15 cellular contexts compared by ENCODE assay signal in genomic region chr2:238510911-238511613, GRCh38.
DNase-seq lines count a peak whose midpoint lies in the region; ATAC-seq, FAIRE-seq and TF ChIP-seq lines count a peak whose summit lies in the region.
"Had no signal": no experiment of that assay in that cellular context is flagged by ENCODE, and none has a peak within 500 bp of the region (broad histone marks: within the 10 kb centered on the region; RNA-seq: fewer than 3 reads in every experiment).

No MANE protein-coding gene starts in this region.

- H3K4me1 Mint-ChIP-seq in endodermal cell: peaks cover 28% of the 10 kb centered on the region
- no peaks in the 10 kb centered on the region for H3K4me1 Mint-ChIP-seq in natural killer cell treated with Interleukin-12 subunit alpha and Interleukin-12 subunit beta and Interleukin-15 and Interleukin-18, amount 100 ng/mL, for 72 hours (ENCODE audit: low read depth in 2 of 2)
- H3K4me1 Mint-ChIP-seq: CD14-positive monocyte had no signal

- intact Hi-C loops in posterior vena cava (cut with DNase I): loop anchor here in 1 of 2 donors (10.0 kb wide), 1 partner anchor 66 kb away; no protein-coding TSS in a partner anchor
- intact Hi-C loops in left lung (cut with DNase I): no loop called here

- H3K4me3 Mint-ChIP-seq in endodermal cell: no peak overlapping the region
- H3K4me3 Mint-ChIP-seq in natural killer cell treated with Interleukin-12 subunit alpha and Interleukin-12 subunit beta and Interleukin-15 and Interleukin-18, amount 100 ng/mL, for 72 hours: no peak overlapping the region
- H3K4me3 Mint-ChIP-seq: CD14-positive monocyte, H9 had no signal

- H3K9me3 ChIP-seq in endodermal cell (ENCODE audit: control insufficient read depth, low read length): no peaks in the 10 kb centered on the region
- no peaks in the 10 kb centered on the region for H3K9me3 ChIP-seq in left lung

- H3K4me1 ChIP-seq in endodermal cell (ENCODE audit: control insufficient read depth, insufficient read depth, low read length) (peaks cover 10% of the 10 kb centered on the region), left lung (no peaks in the 10 kb centered on the region)

- H3K27me3 ChIP-seq in endodermal cell (ENCODE audit: control insufficient read depth, insufficient read depth, low read length, poor library complexity, severe bottlenecking): no peaks in the 10 kb centered on the region
- no peaks in the 10 kb centered on the region for H3K27me3 ChIP-seq in left lung

- no peak for TF ChIP-seq CTCF in endodermal cell (conservative IDR thresholded peaks at IDR 0.05)
- no peak for TF ChIP-seq CTCF in left lung (IDR thresholded peaks at IDR 0.05)

- H3K36me3 Mint-ChIP-seq in endodermal cell (ENCODE audit: low read depth): no peaks in the 10 kb centered on the region
- H3K36me3 Mint-ChIP-seq in natural killer cell treated with Interleukin-12 subunit alpha and Interleukin-12 subunit beta and Interleukin-15 and Interleukin-18, amount 100 ng/mL, for 72 hours: peaks cover 4% of the 10 kb centered on the region
- H3K36me3 Mint-ChIP-seq: CD14-positive monocyte had no signal

- ATAC-seq in HG02610 (IDR thresholded peaks at IDR 0.05; ENCODE audit: unreplicated experiment) (no peak), left lung (no peak)
- ATAC-seq in natural killer cell treated with Interleukin-12 subunit alpha and Interleukin-12 subunit beta and Interleukin-15 and Interleukin-18, amount 100 ng/mL, for 72 hours: no peak
- ATAC-seq: K562, PC-3 had no signal

- DNase-seq in NCI-H1436 (lab: John Stamatoyannopoulos, UW) (peak; percentile 29), NCI-H1436 treated with DMSO at 0.1 percent for 48 hours (lab: John Stamatoyannopoulos, UW) (no peak), HTR-8/SVneo (ENCODE audit: insufficient read length, low spot score) (no peak), endodermal cell (peak; percentile 82), posterior vena cava (ENCODE audit: low spot score) (peak; percentile 73), left lung (no peak)
- no peak for DNase-seq in natural killer cell treated with Interleukin-12 subunit alpha and Interleukin-12 subunit beta and Interleukin-15 and Interleukin-18, amount 100 ng/mL, for 72 hours (ENCODE audit: low spot score)
- DNase-seq: 8988T, H9, NCI-H2029 treated with DMSO at 0.1 percent for 48 hours, NCI-H526, PC-3 had no signal

- peaks cover under 1% of the 10 kb centered on the region for H3K9me3 Mint-ChIP-seq in endodermal cell
- peaks cover 2% of the 10 kb centered on the region for H3K9me3 Mint-ChIP-seq in natural killer cell treated with Interleukin-12 subunit alpha and Interleukin-12 subunit beta and Interleukin-15 and Interleukin-18, amount 100 ng/mL, for 72 hours

- peaks cover 3% of the 10 kb centered on the region for H3K27me3 Mint-ChIP-seq in endodermal cell (ENCODE audit: insufficient read depth)
- peaks cover 9 to 11% of the 10 kb centered on the region in 2 donors for H3K27me3 Mint-ChIP-seq in natural killer cell treated with Interleukin-12 subunit alpha and Interleukin-12 subunit beta and Interleukin-15 and Interleukin-18, amount 100 ng/mL, for 72 hours

- H3K27ac Mint-ChIP-seq in endodermal cell: no peak overlapping the region
- no peak overlapping the region for H3K27ac Mint-ChIP-seq in natural killer cell treated with Interleukin-12 subunit alpha and Interleukin-12 subunit beta and Interleukin-15 and Interleukin-18, amount 100 ng/mL, for 72 hours

- peak; percentile 4 for FAIRE-seq in HTR-8/SVneo (lab: Jason Lieb, UNC)
- FAIRE-seq: K562 had no signal

- H3K36me3 ChIP-seq in endodermal cell (ENCODE audit: control insufficient read depth, insufficient read depth, low read length) (no peaks in the 10 kb centered on the region), left lung (no peaks in the 10 kb centered on the region)

- H3K27ac ChIP-seq in endodermal cell (ENCODE audit: low read depth, low read length) (no peak overlapping the region), left lung (no peak overlapping the region)

- H3K4me3 ChIP-seq in endodermal cell (ENCODE audit: low read length) (no peak overlapping the region), left lung (no peak overlapping the region)
- H3K4me3 ChIP-seq: K562 had no signal

- 84 to 91% methylated on average over 16 to 26 of the region's 26 CpGs for WGBS in endodermal cell (ENCODE audit: insufficient coverage in 1 of 2, insufficient read length in 1 of 2), 2 experiments

- no peak overlapping the region for H3K9ac ChIP-seq in endodermal cell (ENCODE audit: extremely low read depth, low read length, poor library complexity, severe bottlenecking)

Comparison
In these comparisons a context has a peak if more than half of its experiments do, and no peak if none do; other contexts are left out.
1. DNase-seq: peak in NCI-H1436 (single experiment), endodermal cell (single experiment) and posterior vena cava (single experiment); none in NCI-H1436 treated with DMSO at 0.1 percent for 48 hours (single experiment), HTR-8/SVneo (single experiment), left lung (0 of 2) and natural killer cell treated with Interleukin-12 subunit alpha and Interleukin-12 subunit beta and Interleukin-15 and Interleukin-18, amount 100 ng/mL, for 72 hours (single experiment).